Comparison of ENCODE assay signal across 1 cellular context in genomic region chr21:29301703-29302102, GRCh38.
TF ChIP-seq lines count a peak whose summit lies in the region.

No MANE protein-coding gene starts in this region.

TF ChIP-seq in HEK293, 187 proteins besides CTCF, POLR2A, EP300 and RAD21 (continued from another document):
- TF ChIP-seq ZNF214 (tag by site-specific recombination; IDR thresholded peaks at IDR 0.05; ENCODE audit: borderline replicate concordance) (no peak), ZNF48 (tag by site-specific recombination; IDR thresholded peaks at IDR 0.05) (no peak)
